Comparison of ENCODE assay signal across 10 cellular contexts in the genomic region with DNA sequence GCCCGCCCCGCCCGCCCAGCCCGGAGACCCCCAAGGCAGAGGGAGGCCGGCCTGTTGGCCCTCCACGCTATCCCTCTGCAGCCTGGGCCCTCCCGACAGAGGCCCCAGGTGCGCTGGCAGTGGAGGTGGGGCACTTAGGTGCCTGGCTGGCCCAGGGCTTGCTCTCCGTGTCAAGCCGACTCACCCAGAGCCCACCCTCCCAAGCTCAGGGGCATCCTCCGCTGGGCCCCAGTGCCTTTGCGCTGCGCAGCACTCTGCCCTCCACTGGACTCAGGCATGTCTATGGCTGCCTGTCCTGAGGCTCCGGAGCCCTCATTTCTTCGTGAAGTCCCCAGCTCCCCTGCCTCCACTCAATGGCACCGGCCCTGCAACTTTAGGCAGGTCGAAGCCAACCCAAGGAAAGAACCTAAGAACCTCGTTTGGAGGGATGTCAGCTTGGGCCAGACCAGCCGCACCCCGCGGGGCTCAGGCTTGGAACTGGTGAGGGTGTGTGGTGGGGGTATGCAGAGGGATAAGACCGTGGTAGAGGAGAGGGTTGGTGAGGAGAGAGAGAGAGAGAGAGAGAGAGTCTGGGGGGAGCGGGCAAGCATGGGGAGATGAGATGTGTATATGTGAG. TPM values are rescaled to one million over a fixed set of nuclear protein-coding genes. Genes with fewer than 3 reads are reported as not detected.
DNase-seq lines count a peak whose midpoint lies in the region; ATAC-seq and TF ChIP-seq lines count a peak whose summit lies in the region.
"Had no signal": no experiment of that assay in that cellular context is flagged by ENCODE, and none has a peak within 500 bp of the region (broad histone marks: within the 10 kb centered on the region; RNA-seq: fewer than 3 reads in every experiment).

No MANE protein-coding gene starts in this region.

- WGBS in heart right ventricle, 2 donors = 49 to 51% methylated on average over 23 of the region's 23 CpGs

- ATAC-seq in heart right ventricle (peak in 7 of 8 donors; percentile 3 to 48 (median 14)), HG03457 (IDR thresholded peaks at IDR 0.05; ENCODE audit: unreplicated experiment) (no peak), HG03280 (IDR thresholded peaks at IDR 0.05; ENCODE audit: unreplicated experiment) (no peak)

- peak; percentile 18; the same call in 1 of the 2 replicates for TF ChIP-seq CTCF in RWPE1 (conservative IDR thresholded peaks at IDR 0.05; ENCODE audit: low read depth)
- peak in 5 of 9 donors; percentile 2 to 43 (median 5) for TF ChIP-seq CTCF in heart right ventricle (IDR thresholded peaks at IDR 0.05)

- intact Hi-C loops in heart right ventricle (cut with DNase I) = loop anchor here in 1 of 10 donors (5.0 kb wide), 1 partner anchor 261 kb away; the partner anchor contains the start of gene MEI1

- H3K9me3 ChIP-seq in heart right ventricle = no peaks in the 10 kb centered on the region
- H3K9me3 ChIP-seq: MG63 had no signal

- DNase-seq in H7 (no peak), RWPE1 (ENCODE audit: low spot score) (no peak), heart right ventricle (no peak), middle frontal gyrus (ENCODE audit: extremely low spot score, low spot score) (no peak)
- DNase-seq in activated T-cell treated with anti-CD3 and anti-CD28 coated beads, Interleukin-2, amount 50 U/mL, for 1 hour = no peak

- POLR2A ChIA-PET in RWPE1 (lab: Yijun Ruan, JAX; ENCODE audit: low non-redundant PET) = no interaction called here

- H3K27ac ChIP-seq in RWPE1 (no peak overlapping the region), heart right ventricle (no peak overlapping the region), skin epidermis (peak overlapping the region in 1 of 21 experiments; percentile 58)

- H3K4me3 ChIP-seq in H7 (ENCODE audit: insufficient read depth, low read depth, low read length) (peak overlapping the region; percentile 32; the same call in 1 of the 2 replicates), heart right ventricle (peak overlapping the region in 6 of 10 donors; percentile 17 to 32 (median 28)), skin epidermis (peak overlapping the region in 4 of 7 experiments; percentile 5 to 27 (median 12))
- H3K4me3 ChIP-seq: MG63 had no signal

- no peaks in the 10 kb centered on the region for H3K36me3 ChIP-seq in H7 (replicated peaks; ENCODE audit: control insufficient read depth, insufficient read depth, low read length)
- H3K36me3 ChIP-seq in heart right ventricle = no peaks in the 10 kb centered on the region
- H3K36me3 ChIP-seq: MG63 had no signal

- H3K4me1 ChIP-seq in heart right ventricle = peaks cover 0 to 15% (median 8%) of the 10 kb centered on the region in 9 donors

- no peaks in the 10 kb centered on the region; the same call in 1 of the 2 replicates for H3K27me3 ChIP-seq in H7 (ENCODE audit: control insufficient read depth, insufficient read depth, low read length)
- H3K27me3 ChIP-seq in heart right ventricle = peaks cover 0 to 18% (median 8%) of the 10 kb centered on the region in 7 donors
- H3K27me3 ChIP-seq: MG63 had no signal

- CTCF ChIA-PET in RWPE1 (lab: Yijun Ruan, JAX) = interaction anchor here (1.0 kb wide), 1 partner anchor 261 kb away, joined by 3 read pairs; no protein-coding TSS in a partner anchor

RNA-seq across cellular contexts. Expression of gene CENPM, which starts 11.1 kb away (rescaled TPM):
- 56.7 and 66.3 TPM in 2 replicates for total RNA-seq in H7 (2014; rRNA removed; shearing (Covaris generic))
- 1 to 10 TPM in 1 of 10 donors, under 1 TPM in 5, not detected in 4; 0.34 to 3.5 (median 0.66) TPM for total RNA-seq in heart right ventricle
- polyA plus RNA-seq in heart right ventricle = 1 to 10 TPM; 1.0 to 1.7 TPM

RNA-seq across cellular contexts. Expression of gene SEPTIN3, which starts 11.2 kb away (rescaled TPM):
- total RNA-seq in H7 (2014; rRNA removed; shearing (Covaris generic)) = 8.1 and 11.0 TPM in 2 replicates
- under 1 TPM in 4 of 10 donors, not detected in 6; 0.06 to 0.44 (median 0.10) TPM for total RNA-seq in heart right ventricle
- under 1 TPM; 0.03 to 0.22 TPM for polyA plus RNA-seq in heart right ventricle

RNA-seq across cellular contexts. Expression of gene TNFRSF13C, which starts 31.4 kb away (rescaled TPM):
- total RNA-seq in H7 (2014; rRNA removed; shearing (Covaris generic)) = 1.1 and 1.2 TPM in 2 replicates
- under 1 TPM; 0.24 to 0.77 (median 0.48) TPM for total RNA-seq in heart right ventricle
- under 1 TPM; 0.03 to 0.44 TPM for polyA plus RNA-seq in heart right ventricle

RNA-seq across cellular contexts. Expression of gene WBP2NL, which starts 40.5 kb away (rescaled TPM):
- total RNA-seq in H7 (2014; rRNA removed; shearing (Covaris generic)) = not detected in 2 replicates
- under 1 TPM in 5 of 10 donors, not detected in 5; 0.09 to 0.81 (median 0.21) TPM for total RNA-seq in heart right ventricle
- polyA plus RNA-seq in heart right ventricle = under 1 TPM; 0.12 to 0.66 TPM
- total RNA-seq: dermis microvascular lymphatic vessel endothelial cell had no signal

Comparison
In these comparisons a context has a peak if more than half of its experiments do, and no peak if none do; other contexts are left out.
1. ATAC-seq: peak in heart right ventricle (7 of 8); none in HG03457 (single experiment) and HG03280 (single experiment).
2. RNA of gene CENPM, which starts 11.1 kb away (total RNA-seq): 56.7 to 66.3 TPM in H7; 0.34 to 3.5 TPM in heart right ventricle; every median in the first group is over 10 times any median in the second.
3. Peak in every context shown above with its lines, with median percentiles within 50 percentile points of each other: H3K4me3 ChIP-seq.